1 cellular context compared by ENCODE assay signal in genomic region chr16:81633680-81634379, GRCh38.
TF ChIP-seq lines count a peak whose summit lies in the region.

No MANE protein-coding gene starts in this region.

TF ChIP-seq in K562, 482 proteins besides CTCF, POLR2A, EP300 and RAD21 (continued from another document):
- no peak for TF ChIP-seq MLLT1 (IDR thresholded peaks at IDR 0.05)
- no peak for TF ChIP-seq BHLHE40 (IDR thresholded peaks at IDR 0.05; ENCODE audit: low read length)
- TF ChIP-seq DIDO1 (tag; IDR thresholded peaks at IDR 0.05; ENCODE audit: low read depth), result no peak
- TF ChIP-seq RBM39 (optimal IDR thresholded peaks at IDR 0.05; ENCODE audit: low read depth, low read length), result no peak
- no peak for TF ChIP-seq ATF6 (CRISPR knock-in tag; IDR thresholded peaks at IDR 0.05)
- no peak for TF ChIP-seq NFATC3 (IDR thresholded peaks at IDR 0.05)
